ENCODE assay signal across 1 cellular context in genomic region chr12:28034271-28034670, GRCh38.
TF ChIP-seq lines count a peak whose summit lies in the region.

No MANE protein-coding gene starts in this region.

TF ChIP-seq in SK-N-SH, 30 proteins besides CTCF, POLR2A, EP300 and RAD21 (continued from another document):
- TF ChIP-seq, protein P1, sequence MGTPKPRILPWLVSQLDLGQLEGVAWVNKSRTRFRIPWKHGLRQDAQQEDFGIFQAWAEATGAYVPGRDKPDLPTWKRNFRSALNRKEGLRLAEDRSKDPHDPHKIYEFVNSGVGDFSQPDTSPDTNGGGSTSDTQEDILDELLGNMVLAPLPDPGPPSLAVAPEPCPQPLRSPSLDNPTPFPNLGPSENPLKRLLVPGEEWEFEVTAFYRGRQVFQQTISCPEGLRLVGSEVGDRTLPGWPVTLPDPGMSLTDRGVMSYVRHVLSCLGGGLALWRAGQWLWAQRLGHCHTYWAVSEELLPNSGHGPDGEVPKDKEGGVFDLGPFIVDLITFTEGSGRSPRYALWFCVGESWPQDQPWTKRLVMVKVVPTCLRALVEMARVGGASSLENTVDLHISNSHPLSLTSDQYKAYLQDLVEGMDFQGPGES (IDR thresholded peaks at IDR 0.05; ENCODE audit: low read depth, low read length), result no peak
- TF ChIP-seq REST (IDR thresholded peaks at IDR 0.05; ENCODE audit: low read depth, low read length) (no peak), TEAD4 (IDR thresholded peaks at IDR 0.05; ENCODE audit: borderline replicate concordance, insufficient read depth) (no peak), SIN3A (IDR thresholded peaks at IDR 0.05; ENCODE audit: borderline replicate concordance, low read depth, low read length) (no peak)
